In genomic region chr13:66974889-66975288, GRCh38 we compare ENCODE assay signal across 24 cellular contexts.
"Had no signal": no experiment of that assay in that cellular context is flagged by ENCODE, and none has a peak within 500 bp of the region (broad histone marks: within the 10 kb centered on the region; RNA-seq: fewer than 3 reads in every experiment).

No MANE protein-coding gene starts in this region.

- H3K4me1 ChIP-seq: colonic mucosa, esophagus squamous epithelium, gastrocnemius medialis, heart right ventricle, left lung, lower lobe of right lung had no signal

- H3K27me3 Mint-ChIP-seq: dendritic cell treated with granulocyte-macrophage colony-stimulating factor and Interleukin-4, amounts not matched to agents 40 ng/mL and 50 ng/mL, for 4 days; effector memory CD8-positive, alpha-beta T cell; naive B cell had no signal

- H3K4me1 Mint-ChIP-seq: endodermal cell had no signal

- H3K9me3 Mint-ChIP-seq: endodermal cell, mesothelial cell of epicardium, naive B cell had no signal

- H3K27ac Mint-ChIP-seq: dendritic cell treated with granulocyte-macrophage colony-stimulating factor and Interleukin-4, amounts not matched to agents 40 ng/mL and 50 ng/mL, for 4 days; effector memory CD8-positive, alpha-beta T cell; endodermal cell; naive B cell had no signal

- H3K36me3 ChIP-seq: colonic mucosa, esophagus squamous epithelium, gastrocnemius medialis, heart right ventricle, left lung, lower lobe of right lung had no signal

- H3K36me3 Mint-ChIP-seq: mesothelial cell of epicardium had no signal

- H3K27ac ChIP-seq: colonic mucosa, epithelial cell of prostate, esophagus squamous epithelium, gastrocnemius medialis, heart right ventricle, left lung, lower lobe of right lung had no signal

- H3K27me3 ChIP-seq: colonic mucosa, esophagus squamous epithelium, gastrocnemius medialis, heart right ventricle, left lung had no signal

- ATAC-seq: effector memory CD8-positive, alpha-beta T cell; esophagus mucosa; gastrocnemius medialis; heart right ventricle; left cardiac atrium; left lung; left ventricle myocardium superior; lower lobe of right lung; mucosa of descending colon had no signal

- H3K4me3 Mint-ChIP-seq: dendritic cell treated with granulocyte-macrophage colony-stimulating factor and Interleukin-4, amounts not matched to agents 40 ng/mL and 50 ng/mL, for 4 days; effector memory CD8-positive, alpha-beta T cell; endodermal cell; mesothelial cell of epicardium had no signal

- H3K4me3 ChIP-seq: colonic mucosa, esophagus squamous epithelium, gastrocnemius medialis, heart right ventricle, left lung, lower lobe of right lung, mucosa of descending colon had no signal

- DNase-seq: colonic mucosa; cortex of kidney; effector CD8-positive, alpha-beta T cell; effector memory CD8-positive, alpha-beta T cell; endodermal cell; erythroblast; esophagus squamous epithelium; foreskin melanocyte; gastrocnemius medialis; glutamatergic neuron; head of caudate nucleus; heart right ventricle; hippocampal formation; left cardiac atrium; left lung; left ventricle myocardium superior; lower lobe of right lung; mesenchymal stem cell; mucosa of descending colon; naive B cell had no signal

- H3K9me3 ChIP-seq: colonic mucosa, esophagus squamous epithelium, gastrocnemius medialis, heart right ventricle, left lung, lower lobe of right lung, mucosa of descending colon had no signal
